In genomic region chr12:47547077-47547476, GRCh38 we compare ENCODE assay signal across 10 cellular contexts.
A peak's percentile ranks its signal among the peaks of the same experiment; 100 is the strongest.
DNase-seq lines count a peak whose midpoint lies in the region; ATAC-seq and TF ChIP-seq lines count a peak whose summit lies in the region.
"Had no signal": no experiment of that assay in that cellular context is flagged by ENCODE, and none has a peak within 500 bp of the region (broad histone marks: within the 10 kb centered on the region; RNA-seq: fewer than 3 reads in every experiment).

No MANE protein-coding gene starts in this region.

- H3K27ac ChIP-seq in mammary epithelial cell (ENCODE audit: insufficient read depth, low read depth, low read length) (no peak overlapping the region), lower lobe of right lung (no peak overlapping the region), transverse colon (no peak overlapping the region)

- WGBS in mammary epithelial cell (ENCODE audit: low coverage, missing lambda C conversion rate): 86% methylated on average over 6 of the region's 6 CpGs
- WGBS in transverse colon (ENCODE audit: low coverage in 1 of 2), 2 donors: 69 to 90% methylated on average over 1 to 6 of the region's 6 CpGs

- no peaks in the 10 kb centered on the region for H3K36me3 ChIP-seq in mammary epithelial cell (ENCODE audit: insufficient read depth, low read length)
- no peaks in the 10 kb centered on the region for H3K36me3 ChIP-seq in lower lobe of right lung
- H3K36me3 ChIP-seq in transverse colon: no peaks in the 10 kb centered on the region

- no peak overlapping the region for H3K4me3 ChIP-seq in LNCaP clone FGC (ENCODE audit: low read depth, low read length)
- H3K4me3 ChIP-seq in mammary epithelial cell (replicated peaks in 1 of 3; ENCODE audit: insufficient read depth in 1 of 3, low read depth in 2 of 3, low read length in 3 of 3): no peak overlapping the region
- H3K4me3 ChIP-seq in lower lobe of right lung: no peak overlapping the region
- no peak overlapping the region for H3K4me3 ChIP-seq in transverse colon

- DNase-seq in COLO829 (ENCODE audit: low spot score): peak; percentile 54
- DNase-seq in LNCaP clone FGC (ENCODE audit: low read depth): no peak
- DNase-seq in mammary epithelial cell: peak; percentile 24
- DNase-seq in lower lobe of right lung: no peak
- no peak for DNase-seq in SKM-1 (lab: John Stamatoyannopoulos, UW; ENCODE audit: unreplicated experiment)
- DNase-seq in transverse colon: no peak
- DNase-seq in T-helper 2 cell: no peak
- DNase-seq in stimulated activated CD8-positive, alpha-beta memory T cell treated with anti-CD3 and anti-CD28 coated beads, Interleukin-4, amount 100 ng/mL, for 48 hours: no peak
- DNase-seq: Right ventricle myocardium superior had no signal

- H3K27me3 ChIP-seq in mammary epithelial cell (ENCODE audit: insufficient read depth, low read length) (no peaks in the 10 kb centered on the region), lower lobe of right lung (ENCODE audit: low read depth) (no peaks in the 10 kb centered on the region), transverse colon (no peaks in the 10 kb centered on the region)

- H2AFZ ChIP-seq in mammary epithelial cell (ENCODE audit: low read depth, low read length): no peak overlapping the region

- no peak for TF ChIP-seq POLR2A in transverse colon (IDR thresholded peaks at IDR 0.05)

- no peak overlapping the region for H3K4me2 ChIP-seq in mammary epithelial cell (ENCODE audit: insufficient read depth, low read depth, low read length)

- no peaks in the 10 kb centered on the region for H3K9me3 ChIP-seq in mammary epithelial cell (replicated peaks; ENCODE audit: insufficient read depth, low read length)
- H3K9me3 ChIP-seq in lower lobe of right lung: no peaks in the 10 kb centered on the region
- H3K9me3 ChIP-seq in transverse colon: no peaks in the 10 kb centered on the region

- no peaks in the 10 kb centered on the region for H3K79me2 ChIP-seq in mammary epithelial cell (ENCODE audit: insufficient read depth, low read length)

- intact Hi-C loops in mammary epithelial cell (cut with micrococcal nuclease) (loop anchor here (1.0 to 5.0 kb wide), 4 partner anchors 90 to 515 kb away; no protein-coding TSS in a partner anchor), lower lobe of right lung (cut with DNase I) (no loop called here), transverse colon (cut with DNase I; ENCODE audit: low total_unique reads) (no loop called here)

- dilution Hi-C loops in mammary epithelial cell (cut with HindIII; ENCODE audit: low sequenced_read_pairs): no loop called here

- TF ChIP-seq EP300 in transverse colon (IDR thresholded peaks at IDR 0.05; ENCODE audit: low read depth): no peak

- peak; percentile 49 for TF ChIP-seq CTCF in LNCaP clone FGC (IDR thresholded peaks at IDR 0.05; ENCODE audit: control insufficient read depth, extremely low read depth, insufficient read depth)
- TF ChIP-seq CTCF in mammary epithelial cell (conservative IDR thresholded peaks at IDR 0.05 in 1 of 2, IDR thresholded peaks at IDR 0.05 in 1 of 2; ENCODE audit: extremely low read depth in 1 of 2, insufficient read depth in 1 of 2, low read depth in 1 of 2, low read length in 2 of 2): peak; percentile 68 to 71
- TF ChIP-seq CTCF in lower lobe of right lung (IDR thresholded peaks at IDR 0.05): peak; percentile 10
- TF ChIP-seq CTCF in transverse colon (IDR thresholded peaks at IDR 0.05): no peak

- BruUV-seq in mammary epithelial cell (replicated peaks; lab: Mats Ljungman, UMichigan): no TSS peak

- in situ Hi-C loops in mammary epithelial cell (cut with MboI; ENCODE audit: low sequenced_read_pairs in 2 of 2): no loop called here
- in situ Hi-C loops in transverse colon (cut with MboI; ENCODE audit: low pct_ligation_motif_present in 1 of 4, low pct_unique_long_range_greater_than_20kb in 1 of 4, low sequenced_read_pairs in 3 of 4): no loop called here

- H3K9ac ChIP-seq in mammary epithelial cell (ENCODE audit: insufficient read depth, low read length): no peak overlapping the region

- H3K4me1 ChIP-seq in mammary epithelial cell (ENCODE audit: insufficient read depth, low read length) (peaks cover 8% of the 10 kb centered on the region), lower lobe of right lung (no peaks in the 10 kb centered on the region), transverse colon (peaks cover 0 to 4% (median 1%) of the 10 kb centered on the region in 4 donors)

- no peak for ATAC-seq in lower lobe of right lung
- ATAC-seq: natural killer cell treated with Interleukin-12 subunit alpha and Interleukin-12 subunit beta and Interleukin-15 and Interleukin-18, amount 100 ng/mL, for 72 hours had no signal

- H4K20me1 ChIP-seq in mammary epithelial cell (ENCODE audit: insufficient read depth, low read length): no peaks in the 10 kb centered on the region

- CTCF ChIA-PET in mammary epithelial cell (lab: Charles Lee; ENCODE audit: low non-redundant PET): interaction anchor here (0.5 to 1.0 kb wide), 6 partner anchors 33 to 1422 kb away, joined by 3 to 15 read pairs (median 4); no protein-coding TSS in a partner anchor

Comparison
In these comparisons a context has a peak if more than half of its experiments do, and no peak if none do; other contexts are left out.
1. DNase-seq: peak in COLO829 (single experiment) and mammary epithelial cell (single experiment); none in LNCaP clone FGC (single experiment), lower lobe of right lung (single experiment), SKM-1 (single experiment), transverse colon (single experiment), T-helper 2 cell (0 of 5) and stimulated activated CD8-positive, alpha-beta memory T cell treated with anti-CD3 and anti-CD28 coated beads, Interleukin-4, amount 100 ng/mL, for 48 hours (single experiment).
2. CTCF ChIP-seq: peak in LNCaP clone FGC (single experiment), mammary epithelial cell (2 of 2) and lower lobe of right lung (single experiment); none in transverse colon (0 of 5).